21 cellular contexts compared by ENCODE assay signal in the genomic region with DNA sequence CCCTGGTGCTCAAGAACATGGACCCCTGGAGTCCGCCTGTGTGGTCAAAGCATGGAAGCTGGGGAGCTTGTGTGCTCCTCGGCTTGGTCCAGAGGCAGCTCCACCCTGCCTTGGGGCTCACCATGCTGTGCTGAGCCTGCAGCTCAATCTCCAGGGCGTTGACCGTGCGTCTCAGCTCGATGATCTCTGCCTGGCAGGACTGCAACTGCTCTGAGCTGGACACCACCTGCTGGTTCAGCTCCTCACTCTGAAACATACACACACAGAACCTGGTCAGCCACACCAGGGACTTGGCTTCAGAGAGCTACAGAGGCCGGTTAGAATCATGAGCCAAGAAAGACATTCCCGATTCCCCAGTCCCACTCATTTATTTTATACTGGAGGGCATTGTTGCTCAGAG. TPM values are rescaled to one million over a fixed set of nuclear protein-coding genes. Genes with fewer than 3 reads are reported as not detected.
"Had no signal": no experiment of that assay in that cellular context is flagged by ENCODE, and none has a peak within 500 bp of the region (broad histone marks: within the 10 kb centered on the region; RNA-seq: fewer than 3 reads in every experiment).

No MANE protein-coding gene starts in this region.

- ATAC-seq: activated CD4-positive, CD25-positive, alpha-beta regulatory T cell treated with anti-CD3 and anti-CD28 coated beads, Interleukin-2, amount 50 U/mL, for 24 hours; activated CD8-positive, alpha-beta T cell treated with anti-CD3 and anti-CD28 coated beads for 36 hours had no signal

- H3K4me1 Mint-ChIP-seq: activated naive CD4-positive, alpha-beta T cell treated with anti-CD3 and anti-CD28 coated beads, Interleukin-2, amount 50 U/mL, for 24 hours had no signal

- H3K9me3 ChIP-seq: breast epithelium had no signal

- DNase-seq: activated CD4-positive, alpha-beta T cell treated with anti-CD3 and anti-CD28 coated beads for 4 hours; activated CD8-positive, alpha-beta memory T cell treated with anti-CD3 and anti-CD28 coated beads, Interleukin-2, amount 50 U/mL, for 4 hours; activated CD8-positive, alpha-beta T cell treated with anti-CD3 and anti-CD28 coated beads for 36 hours; activated naive CD4-positive, alpha-beta T cell; aorta; caudate nucleus; MM.1S; NCI-H1105; NCI-H1436; NCI-H187; NCI-H2081; NCI-H510A treated with DMSO at 0.1 percent for 48 hours; NCI-H69; SHP77 had no signal

- H3K9ac ChIP-seq: KMS-11 had no signal

- H3K36me3 ChIP-seq: breast epithelium had no signal

- FAIRE-seq: RCC 7860 had no signal

- H3K27ac ChIP-seq: breast epithelium, KMS-11 had no signal

- H3K27me3 Mint-ChIP-seq: activated CD8-positive, alpha-beta T cell treated with anti-CD3 and anti-CD28 coated beads for 36 hours; activated naive CD4-positive, alpha-beta T cell treated with anti-CD3 and anti-CD28 coated beads, Interleukin-2, amount 50 U/mL, for 24 hours had no signal

- H3K4me3 Mint-ChIP-seq: activated CD8-positive, alpha-beta T cell treated with anti-CD3 and anti-CD28 coated beads for 36 hours; activated naive CD4-positive, alpha-beta T cell treated with anti-CD3 and anti-CD28 coated beads, Interleukin-2, amount 50 U/mL, for 24 hours; T-helper 1 cell treated with Interleukin-12 subunit alpha and Interleukin-12 subunit beta and Interleukin-4 antibody, amounts not matched to agents 30 μg/mL and 1 μg/mL, for 36 hours had no signal

- H3K36me3 Mint-ChIP-seq: activated naive CD4-positive, alpha-beta T cell treated with anti-CD3 and anti-CD28 coated beads, Interleukin-2, amount 50 U/mL, for 24 hours had no signal

- H3K4me1 ChIP-seq: breast epithelium had no signal

- H3K4me3 ChIP-seq: breast epithelium had no signal

- H3K27me3 ChIP-seq: breast epithelium had no signal

- H3K9me3 Mint-ChIP-seq: activated CD8-positive, alpha-beta T cell treated with anti-CD3 and anti-CD28 coated beads for 36 hours; activated naive CD4-positive, alpha-beta T cell treated with anti-CD3 and anti-CD28 coated beads, Interleukin-2, amount 50 U/mL, for 24 hours; T-helper 1 cell treated with Interleukin-12 subunit alpha and Interleukin-12 subunit beta and Interleukin-4 antibody, amounts not matched to agents 30 μg/mL and 1 μg/mL, for 36 hours had no signal

RNA-seq across cellular contexts. Expression of a gene that starts 2.7 kb away (rescaled TPM):
- total RNA-seq: activated CD8-positive, alpha-beta T cell treated with anti-CD3 and anti-CD28 coated beads for 36 hours; aorta; breast epithelium; SK-MEL-5 had no signal
- polyA plus RNA-seq: aorta had no signal

RNA-seq across cellular contexts. Expression of a gene that starts 11.1 kb away (rescaled TPM):
- total RNA-seq: activated CD8-positive, alpha-beta T cell treated with anti-CD3 and anti-CD28 coated beads for 36 hours; aorta; SK-MEL-5 had no signal
- polyA plus RNA-seq: aorta had no signal

RNA-seq across cellular contexts. Expression of a gene that starts 11.5 kb away (rescaled TPM):
- total RNA-seq: activated CD8-positive, alpha-beta T cell treated with anti-CD3 and anti-CD28 coated beads for 36 hours; aorta; breast epithelium; SK-MEL-5 had no signal

RNA-seq across cellular contexts. Expression of a gene that starts 27.2 kb away (rescaled TPM):
- total RNA-seq: activated CD8-positive, alpha-beta T cell treated with anti-CD3 and anti-CD28 coated beads for 36 hours; aorta; SK-MEL-5 had no signal

RNA-seq across cellular contexts. Expression of a gene that starts 37.5 kb away (rescaled TPM):
- total RNA-seq: activated CD8-positive, alpha-beta T cell treated with anti-CD3 and anti-CD28 coated beads for 36 hours; aorta; breast epithelium; SK-MEL-5 had no signal
- polyA plus RNA-seq: aorta had no signal
